ENCODE assay signal across 1 cellular context in the genomic region with DNA sequence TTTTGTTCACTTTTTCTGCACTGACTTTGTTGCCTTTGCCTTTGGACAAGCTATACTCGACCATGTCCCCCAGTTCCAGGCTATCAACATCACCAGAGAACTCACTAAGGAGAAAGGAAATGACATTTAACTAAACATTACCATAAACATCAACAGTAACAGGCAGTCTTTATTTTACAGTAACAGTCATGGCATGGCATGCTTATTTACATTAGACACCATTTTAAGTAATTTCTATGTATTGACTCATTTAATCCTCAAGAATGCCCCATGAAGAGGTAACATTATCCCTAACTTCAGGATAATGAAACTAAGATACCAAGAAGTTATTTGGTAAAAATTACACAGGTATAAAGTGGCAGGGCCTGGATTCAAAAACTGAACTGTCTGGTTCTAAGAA.
TF ChIP-seq lines count a peak whose summit lies in the region.

No MANE protein-coding gene starts in this region.

TF ChIP-seq in IMR-90, 13 proteins besides CTCF, POLR2A, EP300 and RAD21:
- no peak for TF ChIP-seq USF2 (IDR thresholded peaks at IDR 0.05; ENCODE audit: low read depth, low read length)
- no peak for TF ChIP-seq MAZ (IDR thresholded peaks at IDR 0.05; ENCODE audit: borderline replicate concordance, low read depth, low read length)
- no peak for TF ChIP-seq CEBPB (IDR thresholded peaks at IDR 0.05; ENCODE audit: low read depth, low read length)
- no peak for TF ChIP-seq SMC3 (IDR thresholded peaks at IDR 0.05; ENCODE audit: low read depth, low read length)
- no peak for TF ChIP-seq MAFK (IDR thresholded peaks at IDR 0.05; ENCODE audit: low read depth, low read length)
- TF ChIP-seq FOS (IDR thresholded peaks at IDR 0.05; ENCODE audit: low read depth, low read length): no peak
- TF ChIP-seq CHD1 (IDR thresholded peaks at IDR 0.05; ENCODE audit: low read depth, low read length): no peak
- no peak for TF ChIP-seq RFX5 (IDR thresholded peaks at IDR 0.05; ENCODE audit: low read depth, low read length)
- no peak for TF ChIP-seq BHLHE40 (IDR thresholded peaks at IDR 0.05; ENCODE audit: low read depth, low read length)
- TF ChIP-seq NFE2L2 (IDR thresholded peaks at IDR 0.05; ENCODE audit: low read depth, low read length): no peak
